ENCODE assay signal across 12 cellular contexts in the genomic region with DNA sequence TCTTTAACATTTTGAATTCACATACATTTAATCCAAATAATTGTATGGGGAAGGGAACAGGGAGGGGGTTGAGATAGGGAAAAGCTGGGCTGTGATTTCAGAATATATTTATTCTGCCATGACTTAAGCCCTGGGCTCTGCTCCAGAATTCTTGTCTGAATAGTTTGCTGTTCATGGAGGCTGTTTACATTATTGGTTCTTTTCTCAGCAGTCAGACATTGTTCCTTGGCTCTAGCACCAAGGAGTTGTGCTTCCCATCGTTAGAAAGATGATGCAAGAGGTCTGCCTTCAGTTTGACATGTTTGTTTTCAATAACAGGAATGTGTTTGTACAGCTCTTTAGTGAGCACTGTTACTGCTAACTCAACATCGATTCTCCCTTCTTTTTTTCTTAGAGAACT.
DNase-seq lines count a peak whose midpoint lies in the region; ATAC-seq and TF ChIP-seq lines count a peak whose summit lies in the region.
"Had no signal": no experiment of that assay in that cellular context is flagged by ENCODE, and none has a peak within 500 bp of the region (broad histone marks: within the 10 kb centered on the region; RNA-seq: fewer than 3 reads in every experiment).

No MANE protein-coding gene starts in this region.

- H3K9me3 Mint-ChIP-seq in stimulated activated naive B cell treated with anti-CD40 and anti-IgM and Interleukin-4, amounts not matched to agents 10 μg/mL and 1 μg/mL and 100 μg/mL, for 72 hours: peaks cover 5% of the 10 kb centered on the region in 2 donors
- H3K9me3 Mint-ChIP-seq: stimulated activated effector memory CD8-positive, alpha-beta T cell treated with anti-CD3 and anti-CD28 coated beads, Interleukin-12 subunit alpha, Interleukin-12 subunit beta, amount 100 ng/mL, for 72 hours had no signal

- H3K27me3 Mint-ChIP-seq in stimulated activated naive B cell treated with anti-CD40 and anti-IgM and Interleukin-4, amounts not matched to agents 10 μg/mL and 1 μg/mL and 100 μg/mL, for 72 hours: peaks cover 28 to 32% of the 10 kb centered on the region in 2 donors

- H3K36me3 Mint-ChIP-seq in stimulated activated naive B cell treated with anti-CD40 and anti-IgM and Interleukin-4, amounts not matched to agents 10 μg/mL and 1 μg/mL and 100 μg/mL, for 72 hours: peaks cover 0 to 3% of the 10 kb centered on the region in 2 donors
- H3K36me3 Mint-ChIP-seq: mesothelial cell of epicardium had no signal

- H3K27ac ChIP-seq in right atrium auricular region (no peak overlapping the region), left ventricle myocardium inferior (replicated peaks) (no peak overlapping the region)
- H3K27ac ChIP-seq: BLaER1 had no signal

- no peak for TF ChIP-seq CTCF in right atrium auricular region (IDR thresholded peaks at IDR 0.05)
- TF ChIP-seq CTCF in left ventricle myocardium inferior (IDR thresholded peaks at IDR 0.05; ENCODE audit: borderline replicate concordance): no peak

- intact Hi-C loops in left ventricle myocardium inferior (cut with micrococcal nuclease): no loop called here

- H3K9me3 ChIP-seq in right atrium auricular region (peaks cover 0 to 7% of the 10 kb centered on the region in 2 donors), left ventricle myocardium inferior (replicated peaks) (peaks cover 15% of the 10 kb centered on the region)
- H3K9me3 ChIP-seq: BLaER1 had no signal

- no peak overlapping the region for H3K27ac Mint-ChIP-seq in stimulated activated naive B cell treated with anti-CD40 and anti-IgM and Interleukin-4, amounts not matched to agents 10 μg/mL and 1 μg/mL and 100 μg/mL, for 72 hours
- H3K27ac Mint-ChIP-seq: mesothelial cell of epicardium; stimulated activated effector memory CD8-positive, alpha-beta T cell treated with anti-CD3 and anti-CD28 coated beads, Interleukin-12 subunit alpha, Interleukin-12 subunit beta, amount 100 ng/mL, for 72 hours had no signal

- no peak for ATAC-seq in stimulated activated naive B cell treated with anti-CD40 and anti-IgM and Interleukin-4, amounts not matched to agents 10 μg/mL and 1 μg/mL and 100 μg/mL, for 72 hours (replicated peaks)
- no peak for ATAC-seq in GM19455 (IDR thresholded peaks at IDR 0.05; ENCODE audit: unreplicated experiment)
- ATAC-seq: stimulated activated effector memory CD8-positive, alpha-beta T cell treated with anti-CD3 and anti-CD28 coated beads, Interleukin-12 subunit alpha, Interleukin-12 subunit beta, amount 100 ng/mL, for 72 hours had no signal

- no peaks in the 10 kb centered on the region for H3K27me3 ChIP-seq in right atrium auricular region
- H3K27me3 ChIP-seq in left ventricle myocardium inferior (ENCODE audit: low read depth): no peaks in the 10 kb centered on the region
- H3K27me3 ChIP-seq: BLaER1 had no signal

- DNase-seq in right atrium auricular region (ENCODE audit: low spot score): peak; percentile 28
- DNase-seq in left ventricle myocardium inferior: no peak
- peak; percentile 69 for DNase-seq in dermis blood vessel endothelial cell
- DNase-seq in midbrain (lab: John Stamatoyannopoulos, UW): peak; percentile 37
- no peak for DNase-seq in stimulated activated naive B cell treated with anti-CD40 and anti-IgM and Interleukin-4, amounts not matched to agents 10 μg/mL and 1 μg/mL and 100 μg/mL, for 72 hours
- DNase-seq in RKO (ENCODE audit: low spot score): no peak
- no peak for DNase-seq in NCI-H510A treated with DMSO at 0.1 percent for 48 hours (lab: John Stamatoyannopoulos, UW)
- DNase-seq: NCI-H1092 had no signal

- H3K4me3 Mint-ChIP-seq in stimulated activated naive B cell treated with anti-CD40 and anti-IgM and Interleukin-4, amounts not matched to agents 10 μg/mL and 1 μg/mL and 100 μg/mL, for 72 hours: no peak overlapping the region
- H3K4me3 Mint-ChIP-seq: mesothelial cell of epicardium; stimulated activated effector memory CD8-positive, alpha-beta T cell treated with anti-CD3 and anti-CD28 coated beads, Interleukin-12 subunit alpha, Interleukin-12 subunit beta, amount 100 ng/mL, for 72 hours had no signal

- no peak overlapping the region for H3K4me3 ChIP-seq in right atrium auricular region
- no peak overlapping the region for H3K4me3 ChIP-seq in left ventricle myocardium inferior
- H3K4me3 ChIP-seq: BLaER1 had no signal

- H3K36me3 ChIP-seq in right atrium auricular region: no peaks in the 10 kb centered on the region
- no peaks in the 10 kb centered on the region for H3K36me3 ChIP-seq in left ventricle myocardium inferior
- H3K36me3 ChIP-seq: BLaER1 had no signal

- no peaks in the 10 kb centered on the region for H3K4me1 Mint-ChIP-seq in stimulated activated naive B cell treated with anti-CD40 and anti-IgM and Interleukin-4, amounts not matched to agents 10 μg/mL and 1 μg/mL and 100 μg/mL, for 72 hours
- H3K4me1 Mint-ChIP-seq: stimulated activated effector memory CD8-positive, alpha-beta T cell treated with anti-CD3 and anti-CD28 coated beads, Interleukin-12 subunit alpha, Interleukin-12 subunit beta, amount 100 ng/mL, for 72 hours had no signal

- peaks cover 0 to 12% of the 10 kb centered on the region in 2 donors for H3K4me1 ChIP-seq in right atrium auricular region
- peaks cover 3% of the 10 kb centered on the region for H3K4me1 ChIP-seq in left ventricle myocardium inferior
- H3K4me1 ChIP-seq: BLaER1 had no signal

Comparison
In these comparisons a context has a peak if more than half of its experiments do, and no peak if none do; other contexts are left out.
1. DNase-seq: peak in right atrium auricular region (single experiment), dermis blood vessel endothelial cell (single experiment) and midbrain (single experiment); none in left ventricle myocardium inferior (single experiment), stimulated activated naive B cell treated with anti-CD40 and anti-IgM and Interleukin-4, amounts not matched to agents 10 μg/mL and 1 μg/mL and 100 μg/mL, for 72 hours (single experiment), RKO (single experiment) and NCI-H510A treated with DMSO at 0.1 percent for 48 hours (single experiment).